8 cellular contexts compared by ENCODE assay signal in genomic region chr1:1004780-1005697, GRCh38. TPM values are rescaled to one million over a fixed set of nuclear protein-coding genes. Genes with fewer than 3 reads are reported as not detected.
A peak's percentile ranks its signal among the peaks of the same experiment; 100 is the strongest.
DNase-seq lines count a peak whose midpoint lies in the region; ATAC-seq, FAIRE-seq and TF ChIP-seq lines count a peak whose summit lies in the region.

No MANE protein-coding gene starts in this region.

- peak overlapping the region; percentile 48 to 90 for H3K9ac ChIP-seq in K562 (ENCODE audit: insufficient read depth in 1 of 2, low read depth in 2 of 2, low read length in 2 of 2)

- POLR2A ChIA-PET in K562 (lab: Yijun Ruan, JAX), result interaction anchor here (0.9 to 2.6 kb wide), 2 partner anchors 8 to 9 kb away, joined by 4 to 9 read pairs; partner anchors contain the start of gene ISG15

- H3K9me3 ChIP-seq in K562 (replicated peaks; ENCODE audit: control insufficient read depth, insufficient read depth, low read depth, low read length), result no peaks in the 10 kb centered on the region; the same call in none of the 2 replicates

- peaks cover 11% of the 10 kb centered on the region; the same call in 2 of the 3 replicates for H3K79me2 ChIP-seq in K562 (ENCODE audit: control insufficient read depth, insufficient read depth, low read length)

- 0 out of 4 replicates have a peak, but pooled peaks of 1 of the 2 experiments have one; percentile 8 for TF ChIP-seq RAD21 in K562 (CRISPR knock-in tag; conservative IDR thresholded peaks at IDR 0.05 in 1 of 2, IDR thresholded peaks at IDR 0.05 in 1 of 2)

- peak; percentile 55; the same call in 1 of the 2 replicates for TF ChIP-seq EP300 in K562 (IDR thresholded peaks at IDR 0.05; ENCODE audit: low read length)

- no TSS peak for BruUV-seq in K562 (replicated peaks; lab: Mats Ljungman, UMichigan)

- CTCF ChIA-PET in K562 (lab: Yijun Ruan, JAX; ENCODE audit: low intra/inter-chr PET ratio), result no interaction called here

- no peak overlapping the region for H3K4me3 ChIP-seq in K562

- peak overlapping the region; percentile 61 for H3K4me2 ChIP-seq in K562 (ENCODE audit: insufficient read depth, low read length)

- WGBS in K562 (ENCODE audit: insufficient coverage, low coverage, missing lambda C conversion rate), result 12% methylated on average over 21 of the region's 21 CpGs

- H3K4me1 ChIP-seq in K562 (replicated peaks in 1 of 2; ENCODE audit: control insufficient read depth in 2 of 2, insufficient read depth in 2 of 2, low read length in 2 of 2), result peaks cover 39 to 66% of the 10 kb centered on the region in 2 experiments

- no peak for TF ChIP-seq CTCF in K562 (IDR thresholded peaks at IDR 0.05 in 2 of 3, conservative IDR thresholded peaks at IDR 0.05 in 1 of 3; ENCODE audit: insufficient read depth in 2 of 3, low read depth in 1 of 3, low read length in 3 of 3)

- H3K27ac ChIP-seq in K562 (ENCODE audit: extremely low read depth, low read depth, low read length), result peak overlapping the region; percentile 70

- ATAC-seq in K562 (peak; percentile 45), HG02981 (IDR thresholded peaks at IDR 0.05; ENCODE audit: unreplicated experiment) (no peak), HG03039 (IDR thresholded peaks at IDR 0.05; ENCODE audit: unreplicated experiment) (no peak)

- intact Hi-C loops in K562 (cut with micrococcal nuclease), result loop anchor here (5.0 kb wide), 1 partner anchor 57 kb away; no protein-coding TSS in a partner anchor

- in situ Hi-C loops in K562 (cut with MboI), result no loop called here

- H3K9me1 ChIP-seq in K562 (ENCODE audit: control insufficient read depth, insufficient read depth, low read length), result no peaks in the 10 kb centered on the region

- H2AFZ ChIP-seq in K562 (ENCODE audit: low read depth, low read length), result peak overlapping the region; percentile 91

- H4K20me1 ChIP-seq in K562 (replicated peaks; ENCODE audit: control insufficient read depth, insufficient read depth, low read length), result 0 out of 2 replicates have a peak, but pooled peaks cover 4% of the 10 kb centered on the region

- H3K36me3 ChIP-seq in K562 (ENCODE audit: control insufficient read depth, insufficient read depth, low read length), result no peaks in the 10 kb centered on the region

- TF ChIP-seq POLR2A in K562 (conservative IDR thresholded peaks at IDR 0.05), result no peak

- peak; percentile 58 for DNase-seq in COLO668 (lab: John Stamatoyannopoulos, UW; ENCODE audit: unreplicated experiment)
- peak; percentile 66 for DNase-seq in LHCN-M2 (ENCODE audit: low read depth)
- DNase-seq in K562 (ENCODE audit: extremely low read depth in 1 of 4, low spot score in 3 of 4), result peak; percentile 71 to 86 (median 76)
- peak; percentile 51 for DNase-seq in mucosa of gallbladder (ENCODE audit: low spot score)
- no peak for DNase-seq in NCI-H1436 (lab: John Stamatoyannopoulos, UW)
- DNase-seq in stimulated activated CD4-positive, alpha-beta T cell treated with anti-CD3 and anti-CD28 coated beads, Interleukin-4, amount 100 ng/mL, for 24 hours, result no peak

- no peaks in the 10 kb centered on the region for H3K27me3 ChIP-seq in K562 (ENCODE audit: control insufficient read depth in 2 of 2, insufficient read depth in 2 of 2, low read length in 2 of 2)

- FAIRE-seq in K562 (lab: Jason Lieb, UNC), result peak; percentile 87

RNA-seq across cellular contexts. Expression of gene HES4, which starts 5.1 kb away (rescaled TPM):
- total RNA-seq in LHCN-M2 (2014; rRNA removed), result 2.4 and 2.9 TPM in 2 replicates
- 2.7 TPM for polyA plus RNA-seq in LHCN-M2 (2012)
- 5.7 and 23.9 TPM in 2 replicates for total RNA-seq in K562 (2011; cell fraction: chromatin; rRNA removed; ENCODE audit: low replicate concordance)
- total RNA-seq in K562 (2011; cell fraction: nucleolus; rRNA removed), result 54.5 and 57.7 TPM in 2 replicates
- 14.9 and 19.0 TPM in 2 replicates for total RNA-seq in K562 (2011; cell fraction: nucleoplasm; rRNA removed)
- total RNA-seq in K562 (2014; rRNA removed), result 41.4 and 49.2 TPM in 2 replicates
- total RNA-seq in K562 (2014; rRNA removed; fragmentation: Illumina TruSeq; extraction: Trizol), result 0.25 TPM in 1 of 2 replicates, not detected in the other
- 1.9 TPM in 2 replicates for total RNA-seq in K562 (2015; rRNA removed; fragmentation: Illumina TruSeq; extraction: Trizol)
- 40.5 and 44.3 TPM in 2 replicates for total RNA-seq in K562 (2021)
- 5.3 and 10.4 TPM in 2 replicates for polyA plus RNA-seq in K562 (2011; rRNA removed)
- polyA plus RNA-seq in K562 (2011; cell fraction: cytosol; rRNA removed), result 18.6 and 66.9 TPM in 2 replicates
- 86.7 and 173 TPM in 2 replicates for polyA plus RNA-seq in K562 (2011; cell fraction: nucleus; rRNA removed)
- 8.3 and 15.7 TPM in 2 replicates for polyA plus RNA-seq in K562 (2012)
- 0.21 and 0.61 TPM in 2 replicates for polyA plus RNA-seq in K562 (2014; fragmentation: Illumina TruSeq; extraction: Trizol)
- not detected for polyA plus RNA-seq in K562 (2014; fragmentation: Nextera tagmentation; extraction: Ambion mirVana)
- 33.7 and 43.7 TPM in 2 replicates for polyA plus RNA-seq in K562 (2014; rRNA removed)
- polyA minus RNA-seq in K562 (2011; rRNA and poly(A)+ RNA removed), result 0.21 TPM in 1 of 2 replicates, not detected in the other
- 3.6 and 11.6 TPM in 2 replicates for polyA minus RNA-seq in K562 (2011; cell fraction: cytosol; rRNA and poly(A)+ RNA removed)
- polyA minus RNA-seq in K562 (2011; cell fraction: nucleus; rRNA and poly(A)+ RNA removed), result 7.2 and 11.6 TPM in 2 replicates
- 25.6 TPM for total RNA-seq in mucosa of gallbladder

RNA-seq across cellular contexts. Expression of gene ISG15, which starts 8.3 kb away (rescaled TPM):
- total RNA-seq in LHCN-M2 (2014; rRNA removed) (77.6 and 161 TPM in 2 replicates), K562 (2014; rRNA removed) (58.3 and 70.7 TPM in 2 replicates), K562 (2014; rRNA removed; fragmentation: Illumina TruSeq; extraction: Trizol) (0.40 and 0.54 TPM in 2 replicates), K562 (2015; rRNA removed; fragmentation: Illumina TruSeq; extraction: Trizol) (10.8 and 11.6 TPM in 2 replicates), K562 (2021) (31.1 and 32.5 TPM in 2 replicates), mucosa of gallbladder (41.5 TPM)
- 81.6 TPM for polyA plus RNA-seq in LHCN-M2 (2012)
- 2.7 and 7.4 TPM in 2 replicates for total RNA-seq in K562 (2011; cell fraction: chromatin; rRNA removed; ENCODE audit: low replicate concordance)
- total RNA-seq in K562 (2011; cell fraction: nucleolus; rRNA removed), result 13.3 and 15.0 TPM in 2 replicates
- 6.9 and 9.5 TPM in 2 replicates for total RNA-seq in K562 (2011; cell fraction: nucleoplasm; rRNA removed)
- polyA plus RNA-seq in K562 (2011; rRNA removed) (14.5 and 15.7 TPM in 2 replicates), K562 (2014; fragmentation: Illumina TruSeq; extraction: Trizol) (2.6 and 12.8 TPM in 2 replicates), K562 (2014; fragmentation: Nextera tagmentation; extraction: Ambion mirVana) (10 to 100 TPM in 1 of 2 experiments, 1 to 10 TPM in 1; 7.2 to 12.2 TPM), K562 (2014; rRNA removed) (50.8 and 56.1 TPM in 2 replicates)
- polyA plus RNA-seq in K562 (2011; cell fraction: cytosol; rRNA removed), result 26.4 and 90.5 TPM in 2 replicates
- polyA plus RNA-seq in K562 (2011; cell fraction: nucleus; rRNA removed), result 11.7 and 19.4 TPM in 2 replicates
- 26.7 and 43.1 TPM in 2 replicates for polyA plus RNA-seq in K562 (2012)
- polyA minus RNA-seq in K562 (2011; rRNA and poly(A)+ RNA removed), result 1.9 and 3.6 TPM in 2 replicates
- polyA minus RNA-seq in K562 (2011; cell fraction: cytosol; rRNA and poly(A)+ RNA removed), result 6.9 and 7.5 TPM in 2 replicates
- 1.9 and 5.0 TPM in 2 replicates for polyA minus RNA-seq in K562 (2011; cell fraction: nucleus; rRNA and poly(A)+ RNA removed)

RNA-seq across cellular contexts. Expression of gene AGRN, which starts 14.9 kb away (rescaled TPM):
- total RNA-seq in LHCN-M2 (2014; rRNA removed) (13.3 and 15.5 TPM in 2 replicates), K562 (2014; rRNA removed) (29.5 and 37.2 TPM in 2 replicates), K562 (2014; rRNA removed; fragmentation: Illumina TruSeq; extraction: Trizol) (4.5 and 4.9 TPM in 2 replicates), K562 (2015; rRNA removed; fragmentation: Illumina TruSeq; extraction: Trizol) (12.0 and 13.2 TPM in 2 replicates), K562 (2021) (89.7 and 111 TPM in 2 replicates), mucosa of gallbladder (311 TPM)
- polyA plus RNA-seq in LHCN-M2 (2012), result 22.2 TPM
- 268 and 576 TPM in 2 replicates for total RNA-seq in K562 (2011; cell fraction: chromatin; rRNA removed; ENCODE audit: low replicate concordance)
- 387 and 414 TPM in 2 replicates for total RNA-seq in K562 (2011; cell fraction: nucleolus; rRNA removed)
- 326 and 377 TPM in 2 replicates for total RNA-seq in K562 (2011; cell fraction: nucleoplasm; rRNA removed)
- polyA plus RNA-seq in K562 (2011; rRNA removed) (18.1 and 39.0 TPM in 2 replicates), K562 (2014; fragmentation: Illumina TruSeq; extraction: Trizol) (19.2 and 34.8 TPM in 2 replicates), K562 (2014; fragmentation: Nextera tagmentation; extraction: Ambion mirVana) (under 1 TPM; 0.04 to 0.06 TPM), K562 (2014; rRNA removed) (49.3 and 67.7 TPM in 2 replicates)
- 28.0 and 43.3 TPM in 2 replicates for polyA plus RNA-seq in K562 (2011; cell fraction: cytosol; rRNA removed)
- polyA plus RNA-seq in K562 (2011; cell fraction: nucleus; rRNA removed), result 483 and 499 TPM in 2 replicates
- polyA plus RNA-seq in K562 (2012), result 66.2 and 73.2 TPM in 2 replicates
- 12.6 and 21.4 TPM in 2 replicates for polyA minus RNA-seq in K562 (2011; rRNA and poly(A)+ RNA removed)
- 33.4 and 47.6 TPM in 2 replicates for polyA minus RNA-seq in K562 (2011; cell fraction: cytosol; rRNA and poly(A)+ RNA removed)
- 68.5 and 80.0 TPM in 2 replicates for polyA minus RNA-seq in K562 (2011; cell fraction: nucleus; rRNA and poly(A)+ RNA removed)

RNA-seq across cellular contexts. Expression of gene PERM1, which starts 23.1 kb away (rescaled TPM):
- not detected in 2 replicates for total RNA-seq in LHCN-M2 (2014; rRNA removed)
- polyA plus RNA-seq in LHCN-M2 (2012), result 0.12 TPM
- total RNA-seq in K562 (2011; cell fraction: chromatin; rRNA removed; ENCODE audit: low replicate concordance), result 0.30 and 1.0 TPM in 2 replicates
- total RNA-seq in K562 (2011; cell fraction: nucleolus; rRNA removed), result 0.39 and 0.67 TPM in 2 replicates
- 0.23 and 0.29 TPM in 2 replicates for total RNA-seq in K562 (2011; cell fraction: nucleoplasm; rRNA removed)
- total RNA-seq in K562 (2014; rRNA removed), result not detected in 2 replicates
- not detected in 2 replicates for total RNA-seq in K562 (2014; rRNA removed; fragmentation: Illumina TruSeq; extraction: Trizol)
- not detected in 2 replicates for total RNA-seq in K562 (2015; rRNA removed; fragmentation: Illumina TruSeq; extraction: Trizol)
- total RNA-seq in K562 (2021), result not detected in 2 replicates
- polyA plus RNA-seq in K562 (2011; rRNA removed), result 0.04 TPM in 1 of 2 replicates, not detected in the other
- polyA plus RNA-seq in K562 (2011; cell fraction: cytosol; rRNA removed), result 0.06 TPM in 1 of 2 replicates, not detected in the other
- polyA plus RNA-seq in K562 (2011; cell fraction: nucleus; rRNA removed), result 0.18 and 0.25 TPM in 2 replicates
- polyA plus RNA-seq in K562 (2012), result 0.46 and 0.48 TPM in 2 replicates
- polyA plus RNA-seq in K562 (2014; fragmentation: Illumina TruSeq; extraction: Trizol), result not detected in 2 replicates
- not detected for polyA plus RNA-seq in K562 (2014; fragmentation: Nextera tagmentation; extraction: Ambion mirVana)
- not detected in 2 replicates for polyA plus RNA-seq in K562 (2014; rRNA removed)
- polyA minus RNA-seq in K562 (2011; rRNA and poly(A)+ RNA removed), result not detected in 2 replicates
- not detected in 2 replicates for polyA minus RNA-seq in K562 (2011; cell fraction: cytosol; rRNA and poly(A)+ RNA removed)
- polyA minus RNA-seq in K562 (2011; cell fraction: nucleus; rRNA and poly(A)+ RNA removed), result 0.33 TPM in 1 of 2 replicates, not detected in the other
- 0.35 TPM for total RNA-seq in mucosa of gallbladder

RNA-seq across cellular contexts. Expression of gene PLEKHN1, which starts 38.8 kb away (rescaled TPM):
- 0.19 and 0.40 TPM in 2 replicates for total RNA-seq in LHCN-M2 (2014; rRNA removed)
- 0.80 TPM for polyA plus RNA-seq in LHCN-M2 (2012)
- total RNA-seq in K562 (2011; cell fraction: chromatin; rRNA removed; ENCODE audit: low replicate concordance), result 0.99 and 3.5 TPM in 2 replicates
- total RNA-seq in K562 (2011; cell fraction: nucleolus; rRNA removed), result 1.2 and 2.6 TPM in 2 replicates
- total RNA-seq in K562 (2011; cell fraction: nucleoplasm; rRNA removed), result 0.88 and 1.6 TPM in 2 replicates
- total RNA-seq in K562 (2014; rRNA removed), result 0.09 and 0.69 TPM in 2 replicates
- total RNA-seq in K562 (2014; rRNA removed; fragmentation: Illumina TruSeq; extraction: Trizol), result 0.07 TPM in 1 of 2 replicates, not detected in the other
- 0.11 and 0.18 TPM in 2 replicates for total RNA-seq in K562 (2015; rRNA removed; fragmentation: Illumina TruSeq; extraction: Trizol)
- total RNA-seq in K562 (2021), result 1.2 and 1.5 TPM in 2 replicates
- polyA plus RNA-seq in K562 (2011; rRNA removed), result 0.13 and 0.34 TPM in 2 replicates
- polyA plus RNA-seq in K562 (2011; cell fraction: cytosol; rRNA removed), result 0.12 and 0.37 TPM in 2 replicates
- 2.6 and 3.6 TPM in 2 replicates for polyA plus RNA-seq in K562 (2011; cell fraction: nucleus; rRNA removed)
- 0.47 and 1.4 TPM in 2 replicates for polyA plus RNA-seq in K562 (2012)
- polyA plus RNA-seq in K562 (2014; fragmentation: Illumina TruSeq; extraction: Trizol), result 0.13 and 0.69 TPM in 2 replicates
- polyA plus RNA-seq in K562 (2014; fragmentation: Nextera tagmentation; extraction: Ambion mirVana), result not detected
- 0.52 and 0.80 TPM in 2 replicates for polyA plus RNA-seq in K562 (2014; rRNA removed)
- polyA minus RNA-seq in K562 (2011; rRNA and poly(A)+ RNA removed), result not detected in 2 replicates
- polyA minus RNA-seq in K562 (2011; cell fraction: cytosol; rRNA and poly(A)+ RNA removed), result 0.55 TPM in 1 of 2 replicates, not detected in the other
- 1.3 and 1.8 TPM in 2 replicates for polyA minus RNA-seq in K562 (2011; cell fraction: nucleus; rRNA and poly(A)+ RNA removed)
- 1.8 TPM for total RNA-seq in mucosa of gallbladder

Comparison
In these comparisons a context has a peak if more than half of its experiments do, and no peak if none do; other contexts are left out.
1. DNase-seq: peak in COLO668 (single experiment), LHCN-M2 (single experiment), K562 (4 of 4) and mucosa of gallbladder (single experiment); none in NCI-H1436 (single experiment) and stimulated activated CD4-positive, alpha-beta T cell treated with anti-CD3 and anti-CD28 coated beads, Interleukin-4, amount 100 ng/mL, for 24 hours (single experiment).